ENCODE assay signal across 21 cellular contexts in the genomic region with DNA sequence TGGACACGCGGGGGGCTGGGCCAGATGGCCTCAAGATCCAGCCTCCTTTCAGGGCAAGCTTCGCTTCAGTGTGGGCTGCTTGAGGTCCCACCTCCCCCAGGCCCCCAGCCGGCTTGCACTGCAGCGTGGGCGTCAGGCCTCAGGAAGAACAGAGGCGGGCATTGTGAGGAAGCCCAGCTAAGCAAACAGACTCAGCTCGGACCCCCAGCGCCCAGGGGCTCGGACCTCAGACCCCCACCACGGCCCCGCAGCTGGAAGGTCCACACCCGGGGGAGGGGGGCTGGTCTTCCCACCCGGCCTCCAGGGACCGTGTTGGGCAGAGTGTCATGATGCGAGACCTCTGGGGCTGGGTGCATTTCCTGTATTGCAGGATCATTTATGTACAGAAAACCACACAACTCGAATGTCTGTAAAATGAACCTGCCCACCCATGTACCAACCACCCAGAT.
"Had no signal": no experiment of that assay in that cellular context is flagged by ENCODE, and none has a peak within 500 bp of the region (broad histone marks: within the 10 kb centered on the region; RNA-seq: fewer than 3 reads in every experiment).

No MANE protein-coding gene starts in this region.

- DNase-seq: activated B cell treated with CpG ODN at 0.5 μM for 24 hours; activated CD4-positive, alpha-beta T cell treated with anti-CD3 and anti-CD28 coated beads, Interleukin-2, amount 10 ng/mL, durations not matched to agents 24 days and 14 days; activated CD8-positive, alpha-beta memory T cell treated with anti-CD3 and anti-CD28 coated beads, Interleukin-2, amount 50 U/mL, for 48 hours; activated CD8-positive, alpha-beta T cell treated with anti-CD3 and anti-CD28 coated beads, Interleukin-2, amount 10 ng/mL, durations not matched to agents 7 days and 5 days; activated gamma-delta T cell; activated T-cell treated with anti-CD3 and anti-CD28 coated beads, Interleukin-2, amount 50 U/mL, for 72 hours; amniotic stem cell; brain microvascular endothelial cell; effector memory CD4-positive, alpha-beta T cell; foreskin keratinocyte; immature natural killer cell; midbrain; retina; small intestine; SW 1271 had no signal

- H3K4me1 Mint-ChIP-seq: activated CD4-positive, alpha-beta T cell treated with anti-CD3 and anti-CD28 coated beads, Interleukin-2, amount 10 ng/mL, durations not matched to agents 24 days and 14 days; immature natural killer cell had no signal

- H3K4me3 Mint-ChIP-seq: activated B cell treated with CpG ODN at 0.5 μM for 24 hours; activated CD4-positive, alpha-beta T cell treated with anti-CD3 and anti-CD28 coated beads, Interleukin-2, amount 10 ng/mL, durations not matched to agents 24 days and 14 days; activated CD8-positive, alpha-beta T cell treated with anti-CD3 and anti-CD28 coated beads, Interleukin-2, amount 10 ng/mL, durations not matched to agents 7 days and 5 days; activated naive CD8-positive, alpha-beta T cell; activated T-cell treated with anti-CD3 and anti-CD28 coated beads, Interleukin-2, amount 50 U/mL, for 72 hours; immature natural killer cell; neural progenitor cell; stimulated activated naive CD8-positive, alpha-beta T cell treated with anti-CD3 and anti-CD28 coated beads, Interleukin-15, Interleukin-2, amounts not matched to agents 100 ng/mL and 50 ng/mL, for 24 hours had no signal

- H3K4me1 ChIP-seq: foreskin keratinocyte, neural progenitor cell, parathyroid adenoma, upper lobe of left lung had no signal

- FAIRE-seq: small intestine, TTC549 had no signal

- H3K27me3 ChIP-seq: brain microvascular endothelial cell, neural progenitor cell, upper lobe of left lung had no signal

- H3K4me3 ChIP-seq: neural progenitor cell, upper lobe of left lung had no signal

- H3K4me2 ChIP-seq: neural progenitor cell had no signal

- H3K27me3 Mint-ChIP-seq: activated B cell treated with CpG ODN at 0.5 μM for 24 hours had no signal

- H3K27ac Mint-ChIP-seq: activated B cell treated with CpG ODN at 0.5 μM for 24 hours; activated CD4-positive, alpha-beta T cell treated with anti-CD3 and anti-CD28 coated beads, Interleukin-2, amount 10 ng/mL, durations not matched to agents 24 days and 14 days; activated CD8-positive, alpha-beta T cell treated with anti-CD3 and anti-CD28 coated beads, Interleukin-2, amount 10 ng/mL, durations not matched to agents 7 days and 5 days; activated naive CD8-positive, alpha-beta T cell; activated T-cell treated with anti-CD3 and anti-CD28 coated beads, Interleukin-2, amount 50 U/mL, for 72 hours; immature natural killer cell; neural progenitor cell; stimulated activated naive CD8-positive, alpha-beta T cell treated with anti-CD3 and anti-CD28 coated beads, Interleukin-15, Interleukin-2, amounts not matched to agents 100 ng/mL and 50 ng/mL, for 24 hours had no signal

- H3K36me3 Mint-ChIP-seq: activated naive CD8-positive, alpha-beta T cell; immature natural killer cell; neural progenitor cell had no signal

- H3K9me3 Mint-ChIP-seq: activated CD4-positive, alpha-beta T cell treated with anti-CD3 and anti-CD28 coated beads, Interleukin-2, amount 10 ng/mL, durations not matched to agents 24 days and 14 days had no signal

- H3K79me2 ChIP-seq: parathyroid adenoma had no signal

- H3K27ac ChIP-seq: brain microvascular endothelial cell, foreskin keratinocyte, neural progenitor cell, parathyroid adenoma, upper lobe of left lung had no signal

- H3K9ac ChIP-seq: neural progenitor cell, parathyroid adenoma had no signal

- ATAC-seq: activated CD8-positive, alpha-beta T cell treated with anti-CD3 and anti-CD28 coated beads, Interleukin-2, amount 10 ng/mL, durations not matched to agents 7 days and 5 days; activated T-cell treated with anti-CD3 and anti-CD28 coated beads, Interleukin-2, amount 50 U/mL, for 72 hours; foreskin keratinocyte had no signal

- H2AFZ ChIP-seq: neural progenitor cell, parathyroid adenoma had no signal

- H3K36me3 ChIP-seq: brain microvascular endothelial cell, neural progenitor cell, upper lobe of left lung had no signal
